In the genomic region with DNA sequence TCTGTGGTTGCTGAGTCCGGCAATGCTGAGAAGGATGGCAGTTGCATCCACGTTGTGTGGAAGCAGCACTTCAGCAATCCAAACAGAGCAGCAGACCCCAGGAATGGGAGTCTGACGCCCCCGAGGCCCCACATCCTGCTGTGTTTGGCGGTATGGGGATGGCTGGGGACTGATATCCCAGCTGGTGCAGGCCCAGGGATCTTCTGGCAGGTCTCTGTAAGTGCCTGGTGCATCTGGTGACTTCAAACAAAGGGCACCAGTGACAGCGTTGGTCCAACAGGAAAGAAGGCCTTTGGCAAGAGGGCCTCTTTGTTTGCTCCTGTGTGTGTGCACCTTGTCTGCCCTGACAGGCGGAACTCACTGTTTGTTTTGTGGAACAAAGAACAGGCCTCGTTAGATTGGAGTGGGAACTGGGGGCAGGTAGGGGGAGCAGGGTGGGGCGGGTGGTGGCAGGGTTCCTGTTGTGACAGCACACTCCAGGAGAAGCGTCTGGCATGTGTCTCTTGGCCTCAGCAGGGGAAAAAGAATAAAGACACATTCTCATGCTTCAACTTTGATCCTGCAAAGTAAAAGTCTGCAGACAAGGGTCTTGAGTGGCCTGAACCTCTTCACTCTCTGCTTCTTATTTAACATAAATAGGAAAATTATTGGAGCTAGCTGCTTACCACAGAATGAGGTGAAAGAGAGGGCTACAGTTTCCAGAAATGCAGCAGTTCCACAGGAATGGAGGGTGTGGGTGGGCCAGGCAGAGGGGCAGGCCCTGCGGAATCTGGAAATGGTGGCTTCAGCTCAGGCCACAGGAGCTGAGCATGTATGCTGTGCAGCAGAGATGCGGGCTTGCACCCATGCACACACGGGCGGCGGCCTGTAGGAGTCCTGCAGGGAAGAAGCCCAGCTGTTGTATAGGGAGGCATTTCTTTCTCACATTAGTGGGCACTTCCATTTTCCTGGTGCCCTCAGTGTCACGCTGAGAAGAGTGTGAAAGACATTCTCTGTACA, we compare ENCODE assay signal across 1 cellular context.
TF ChIP-seq lines count a peak whose summit lies in the region.

No MANE protein-coding gene starts in this region.

TF ChIP-seq in H1, 55 proteins besides CTCF, POLR2A, EP300 and RAD21:
- TF ChIP-seq, protein P1, sequence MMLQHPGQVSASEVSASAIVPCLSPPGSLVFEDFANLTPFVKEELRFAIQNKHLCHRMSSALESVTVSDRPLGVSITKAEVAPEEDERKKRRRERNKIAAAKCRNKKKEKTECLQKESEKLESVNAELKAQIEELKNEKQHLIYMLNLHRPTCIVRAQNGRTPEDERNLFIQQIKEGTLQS (IDR thresholded peaks at IDR 0.05; ENCODE audit: insufficient read depth, low read depth, low read length), result no peak
- TF ChIP-seq MAFK (IDR thresholded peaks at IDR 0.05; ENCODE audit: low read depth, low read length) (no peak), CTBP2 (IDR thresholded peaks at IDR 0.05; ENCODE audit: borderline replicate concordance, insufficient read depth, insufficient read length, low read length) (no peak), BRCA1 (IDR thresholded peaks at IDR 0.05; ENCODE audit: low read depth, low read length) (no peak), CHD2 (IDR thresholded peaks at IDR 0.05; ENCODE audit: low read length) (no peak), CBX8 (IDR thresholded peaks at IDR 0.05; ENCODE audit: borderline replicate concordance, low read depth, low read length) (no peak)
TF ChIP-seq in H1: peak in this region for 0.
